ENCODE assay signal across 8 cellular contexts in genomic region chr11:123261345-123262106, GRCh38.
DNase-seq lines count a peak whose midpoint lies in the region; ATAC-seq, FAIRE-seq and TF ChIP-seq lines count a peak whose summit lies in the region.

No MANE protein-coding gene starts in this region.

- H3K9ac ChIP-seq in MM.1S (ENCODE audit: low read length) (no peak overlapping the region), astrocyte (ENCODE audit: low read length) (peak overlapping the region; percentile 29)

- H3K9me2 ChIP-seq in MM.1S (replicated peaks; ENCODE audit: insufficient read depth, low read length): no peaks in the 10 kb centered on the region

- H3K79me2 ChIP-seq in MM.1S (ENCODE audit: low read length): no peaks in the 10 kb centered on the region
- no peaks in the 10 kb centered on the region for H3K79me2 ChIP-seq in astrocyte (ENCODE audit: insufficient read depth, low read length)

- peaks cover 2% of the 10 kb centered on the region for H3K36me3 Mint-ChIP-seq in astrocyte (ENCODE audit: low read depth, unreplicated experiment)

- H4K20me1 ChIP-seq in MM.1S (ENCODE audit: insufficient read depth, low read length) (no peaks in the 10 kb centered on the region), astrocyte (ENCODE audit: insufficient read depth, low read length) (no peaks in the 10 kb centered on the region)

- H3K4me2 ChIP-seq in MM.1S (ENCODE audit: low read depth, low read length): peak overlapping the region; percentile 55
- H3K4me2 ChIP-seq in astrocyte (ENCODE audit: low read length): peak overlapping the region; percentile 75

- H3K4me1 Mint-ChIP-seq in astrocyte (ENCODE audit: low read depth, unreplicated experiment): peaks cover 8% of the 10 kb centered on the region

- H3K27me3 ChIP-seq in MM.1S (replicated peaks; ENCODE audit: insufficient read depth, low read length) (no peaks in the 10 kb centered on the region), astrocyte (ENCODE audit: insufficient read depth, low read length) (peaks cover 5% of the 10 kb centered on the region), sigmoid colon (no peaks in the 10 kb centered on the region)

- no peak for TF ChIP-seq EP300 in sigmoid colon (IDR thresholded peaks at IDR 0.05)

- no peak overlapping the region for H3K4me3 Mint-ChIP-seq in astrocyte (ENCODE audit: unreplicated experiment)

- H3K4me1 ChIP-seq in MM.1S (ENCODE audit: low read length) (peaks cover 27% of the 10 kb centered on the region), astrocyte (ENCODE audit: insufficient read depth, low read length) (peaks cover 14% of the 10 kb centered on the region), sigmoid colon (peaks cover 0 to 9% (median 5%) of the 10 kb centered on the region in 4 donors)

- TF ChIP-seq POLR2A in sigmoid colon (IDR thresholded peaks at IDR 0.05): no peak

- TF ChIP-seq CTCF in MM.1S (IDR thresholded peaks at IDR 0.05; ENCODE audit: low read length): peak; percentile 93
- peak; percentile 89 for TF ChIP-seq CTCF in astrocyte (IDR thresholded peaks at IDR 0.05; ENCODE audit: insufficient read depth, low read depth, low read length)
- peak; percentile 73 to 92 (median 78) for TF ChIP-seq CTCF in sigmoid colon (IDR thresholded peaks at IDR 0.05)

- H2AFZ ChIP-seq in MM.1S (ENCODE audit: low read length) (peak overlapping the region; percentile 46), astrocyte (ENCODE audit: low read depth, low read length) (peak overlapping the region; percentile 64)

- 17 to 22% methylated on average over 25 of the region's 25 CpGs for WGBS in sigmoid colon, 2 donors

- peaks cover 3% of the 10 kb centered on the region for H3K9me3 Mint-ChIP-seq in astrocyte (ENCODE audit: unreplicated experiment)

- H3K27ac Mint-ChIP-seq in astrocyte (ENCODE audit: unreplicated experiment): no peak overlapping the region

- ATAC-seq in GM19328 (IDR thresholded peaks at IDR 0.05; ENCODE audit: unreplicated experiment) (peak; percentile 68), HG02970 (IDR thresholded peaks at IDR 0.05; ENCODE audit: low FRiP score, unreplicated experiment) (no peak)

- no peaks in the 10 kb centered on the region for H3K9me3 ChIP-seq in MM.1S (replicated peaks; ENCODE audit: insufficient read depth, low read length)
- peaks cover 3% of the 10 kb centered on the region for H3K9me3 ChIP-seq in astrocyte (ENCODE audit: insufficient read depth, low read depth, low read length)
- H3K9me3 ChIP-seq in sigmoid colon: peaks cover 0 to 3% (median 0%) of the 10 kb centered on the region in 4 donors

- no peaks in the 10 kb centered on the region for H3K36me3 ChIP-seq in MM.1S (replicated peaks; ENCODE audit: insufficient read depth, low read length)
- H3K36me3 ChIP-seq in astrocyte (ENCODE audit: insufficient read depth, low read length): no peaks in the 10 kb centered on the region
- no peaks in the 10 kb centered on the region for H3K36me3 ChIP-seq in sigmoid colon

- intact Hi-C loops in sigmoid colon (cut with DNase I): no loop called here

- no peak overlapping the region for H3K27ac ChIP-seq in MM.1S (ENCODE audit: low read length)
- H3K27ac ChIP-seq in astrocyte (ENCODE audit: low read depth, low read length): no peak overlapping the region
- H3K27ac ChIP-seq in sigmoid colon: peak overlapping the region in 1 of 4 donors; percentile 16

- H3K4me3 ChIP-seq in MM.1S (ENCODE audit: low read length) (peak overlapping the region; percentile 13; the same call in 1 of the 2 replicates), astrocyte (ENCODE audit: insufficient read depth, low read depth, low read length) (peak overlapping the region; percentile 27), sigmoid colon (peak overlapping the region in 3 of 4 donors; percentile 22 to 32 (median 31))

- peaks cover 14% of the 10 kb centered on the region for H3F3A ChIP-seq in MM.1S (ENCODE audit: insufficient read depth, low read length)

- DNase-seq in AG20443 (ENCODE audit: low spot score) (peak; percentile 89), MM.1S (peak; percentile 79), T-helper 9 cell (peak; percentile 47), astrocyte (ENCODE audit: low read depth) (peak; percentile 41), hypothalamus (lab: John Stamatoyannopoulos, UW) (peak in 46 of 51 donors; percentile 14 to 79 (median 54)), sigmoid colon (peak; percentile 91)

- H3K27me3 Mint-ChIP-seq in astrocyte (ENCODE audit: low read depth, unreplicated experiment): peaks cover 17% of the 10 kb centered on the region

- FAIRE-seq in astrocyte (lab: Jason Lieb, UNC): peak; percentile 23

Comparison
In these comparisons a context has a peak if more than half of its experiments do, and no peak if none do; other contexts are left out.
1. DNase-seq: peak in every context shown above with its lines; median percentile 91 in sigmoid colon; 89 in AG20443; 79 in MM.1S; 54 in hypothalamus; 47 in T-helper 9 cell; 41 in astrocyte.